2 cellular contexts compared by ENCODE assay signal in the genomic region with DNA sequence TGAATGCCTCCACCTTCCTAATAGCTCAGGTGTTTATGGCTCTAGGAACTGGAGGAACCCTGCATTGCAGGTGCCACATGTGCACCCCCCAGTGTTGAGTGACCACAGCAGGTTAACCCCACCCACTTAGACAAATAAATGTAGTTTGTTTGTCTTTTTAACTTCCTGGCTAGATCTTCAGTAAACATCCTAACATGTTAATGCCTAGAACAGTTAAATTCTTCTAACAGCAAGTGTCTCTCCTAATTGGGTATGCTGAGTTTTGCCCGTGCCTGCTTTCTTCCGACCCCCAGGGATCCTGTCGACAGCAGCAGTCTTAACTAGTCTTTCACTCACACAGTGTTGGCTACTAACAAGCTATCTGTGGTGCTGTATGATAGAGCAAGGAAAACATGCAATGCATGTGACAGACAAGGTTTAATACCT.
TF ChIP-seq lines count a peak whose summit lies in the region.

No MANE protein-coding gene starts in this region.

TF ChIP-seq in A549, 52 proteins besides CTCF, POLR2A, EP300 and RAD21:
- TF ChIP-seq MAFK (IDR thresholded peaks at IDR 0.05; ENCODE audit: partially characterized antibody): no peak
- no peak for TF ChIP-seq SREBF2 (IDR thresholded peaks at IDR 0.05)
- no peak for TF ChIP-seq HOXB13 (CRISPR knock-in tag; IDR thresholded peaks at IDR 0.05; ENCODE audit: low read depth)
- TF ChIP-seq TP53 (CRISPR knock-in tag; IDR thresholded peaks at IDR 0.05): no peak
- TF ChIP-seq SMC3 (IDR thresholded peaks at IDR 0.05): no peak
- TF ChIP-seq BHLHE40 (IDR thresholded peaks at IDR 0.05; ENCODE audit: low read depth, low read length): no peak
- TF ChIP-seq MAZ (IDR thresholded peaks at IDR 0.05; ENCODE audit: borderline replicate concordance, low read depth, low read length): no peak
- no peak for TF ChIP-seq PHF8 (IDR thresholded peaks at IDR 0.05; ENCODE audit: borderline replicate concordance, low read depth)
- no peak for TF ChIP-seq CHD2 (IDR thresholded peaks at IDR 0.05; ENCODE audit: low read length, partially characterized antibody)
- TF ChIP-seq HEYL (CRISPR knock-in tag; IDR thresholded peaks at IDR 0.05): no peak
- TF ChIP-seq ZC3H11A (IDR thresholded peaks at IDR 0.05): no peak
- TF ChIP-seq MYC (IDR thresholded peaks at IDR 0.05; ENCODE audit: borderline replicate concordance, low read length): no peak
- TF ChIP-seq CBX8 (IDR thresholded peaks at IDR 0.05): no peak
- TF ChIP-seq ZSCAN20 (CRISPR knock-in tag; IDR thresholded peaks at IDR 0.05): no peak
- TF ChIP-seq, protein P1, sequence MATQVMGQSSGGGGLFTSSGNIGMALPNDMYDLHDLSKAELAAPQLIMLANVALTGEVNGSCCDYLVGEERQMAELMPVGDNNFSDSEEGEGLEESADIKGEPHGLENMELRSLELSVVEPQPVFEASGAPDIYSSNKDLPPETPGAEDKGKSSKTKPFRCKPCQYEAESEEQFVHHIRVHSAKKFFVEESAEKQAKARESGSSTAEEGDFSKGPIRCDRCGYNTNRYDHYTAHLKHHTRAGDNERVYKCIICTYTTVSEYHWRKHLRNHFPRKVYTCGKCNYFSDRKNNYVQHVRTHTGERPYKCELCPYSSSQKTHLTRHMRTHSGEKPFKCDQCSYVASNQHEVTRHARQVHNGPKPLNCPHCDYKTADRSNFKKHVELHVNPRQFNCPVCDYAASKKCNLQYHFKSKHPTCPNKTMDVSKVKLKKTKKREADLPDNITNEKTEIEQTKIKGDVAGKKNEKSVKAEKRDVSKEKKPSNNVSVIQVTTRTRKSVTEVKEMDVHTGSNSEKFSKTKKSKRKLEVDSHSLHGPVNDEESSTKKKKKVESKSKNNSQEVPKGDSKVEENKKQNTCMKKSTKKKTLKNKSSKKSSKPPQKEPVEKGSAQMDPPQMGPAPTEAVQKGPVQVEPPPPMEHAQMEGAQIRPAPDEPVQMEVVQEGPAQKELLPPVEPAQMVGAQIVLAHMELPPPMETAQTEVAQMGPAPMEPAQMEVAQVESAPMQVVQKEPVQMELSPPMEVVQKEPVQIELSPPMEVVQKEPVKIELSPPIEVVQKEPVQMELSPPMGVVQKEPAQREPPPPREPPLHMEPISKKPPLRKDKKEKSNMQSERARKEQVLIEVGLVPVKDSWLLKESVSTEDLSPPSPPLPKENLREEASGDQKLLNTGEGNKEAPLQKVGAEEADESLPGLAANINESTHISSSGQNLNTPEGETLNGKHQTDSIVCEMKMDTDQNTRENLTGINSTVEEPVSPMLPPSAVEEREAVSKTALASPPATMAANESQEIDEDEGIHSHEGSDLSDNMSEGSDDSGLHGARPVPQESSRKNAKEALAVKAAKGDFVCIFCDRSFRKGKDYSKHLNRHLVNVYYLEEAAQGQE (IDR thresholded peaks at IDR 0.05): no peak
- no peak for TF ChIP-seq RCOR1 (IDR thresholded peaks at IDR 0.05; ENCODE audit: low read depth, low read length)
- TF ChIP-seq RFX5 (IDR thresholded peaks at IDR 0.05): no peak
- no peak for TF ChIP-seq HDAC2 (IDR thresholded peaks at IDR 0.05)
- TF ChIP-seq HOXB5 (CRISPR knock-in tag; IDR thresholded peaks at IDR 0.05): no peak
- TF ChIP-seq ATOH8 (CRISPR knock-in tag; IDR thresholded peaks at IDR 0.05; ENCODE audit: low read depth): no peak

TF ChIP-seq in HepG2, 621 proteins besides CTCF, POLR2A, EP300 and RAD21 (continues in another document):
- 0 out of 2 replicates have a peak, but pooled peaks have one; percentile 13 for TF ChIP-seq ZNF331 (CRISPR knock-in tag; IDR thresholded peaks at IDR 0.05)
- no peak for TF ChIP-seq NR2F6 (IDR thresholded peaks at IDR 0.05)
- 0 out of 2 replicates have a peak, but pooled peaks have one; percentile 14 for TF ChIP-seq NR2F6 (CRISPR knock-in tag; IDR thresholded peaks at IDR 0.05)
- TF ChIP-seq FOXP1 (IDR thresholded peaks at IDR 0.05): no peak
- TF ChIP-seq FOXP1 (CRISPR knock-in tag; IDR thresholded peaks at IDR 0.05): peak; percentile 55; the same call in 1 of the 2 replicates
- TF ChIP-seq, protein P2, sequence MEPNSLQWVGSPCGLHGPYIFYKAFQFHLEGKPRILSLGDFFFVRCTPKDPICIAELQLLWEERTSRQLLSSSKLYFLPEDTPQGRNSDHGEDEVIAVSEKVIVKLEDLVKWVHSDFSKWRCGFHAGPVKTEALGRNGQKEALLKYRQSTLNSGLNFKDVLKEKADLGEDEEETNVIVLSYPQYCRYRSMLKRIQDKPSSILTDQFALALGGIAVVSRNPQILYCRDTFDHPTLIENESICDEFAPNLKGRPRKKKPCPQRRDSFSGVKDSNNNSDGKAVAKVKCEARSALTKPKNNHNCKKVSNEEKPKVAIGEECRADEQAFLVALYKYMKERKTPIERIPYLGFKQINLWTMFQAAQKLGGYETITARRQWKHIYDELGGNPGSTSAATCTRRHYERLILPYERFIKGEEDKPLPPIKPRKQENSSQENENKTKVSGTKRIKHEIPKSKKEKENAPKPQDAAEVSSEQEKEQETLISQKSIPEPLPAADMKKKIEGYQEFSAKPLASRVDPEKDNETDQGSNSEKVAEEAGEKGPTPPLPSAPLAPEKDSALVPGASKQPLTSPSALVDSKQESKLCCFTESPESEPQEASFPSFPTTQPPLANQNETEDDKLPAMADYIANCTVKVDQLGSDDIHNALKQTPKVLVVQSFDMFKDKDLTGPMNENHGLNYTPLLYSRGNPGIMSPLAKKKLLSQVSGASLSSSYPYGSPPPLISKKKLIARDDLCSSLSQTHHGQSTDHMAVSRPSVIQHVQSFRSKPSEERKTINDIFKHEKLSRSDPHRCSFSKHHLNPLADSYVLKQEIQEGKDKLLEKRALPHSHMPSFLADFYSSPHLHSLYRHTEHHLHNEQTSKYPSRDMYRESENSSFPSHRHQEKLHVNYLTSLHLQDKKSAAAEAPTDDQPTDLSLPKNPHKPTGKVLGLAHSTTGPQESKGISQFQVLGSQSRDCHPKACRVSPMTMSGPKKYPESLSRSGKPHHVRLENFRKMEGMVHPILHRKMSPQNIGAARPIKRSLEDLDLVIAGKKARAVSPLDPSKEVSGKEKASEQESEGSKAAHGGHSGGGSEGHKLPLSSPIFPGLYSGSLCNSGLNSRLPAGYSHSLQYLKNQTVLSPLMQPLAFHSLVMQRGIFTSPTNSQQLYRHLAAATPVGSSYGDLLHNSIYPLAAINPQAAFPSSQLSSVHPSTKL (CRISPR knock-in tag; IDR thresholded peaks at IDR 0.05): peak; percentile 61
- peak; percentile 89 for TF ChIP-seq ZNF740 (CRISPR knock-in tag; IDR thresholded peaks at IDR 0.05)
- no peak for TF ChIP-seq GABPA (IDR thresholded peaks at IDR 0.05; ENCODE audit: low read depth, low read length)
- TF ChIP-seq GABPA (CRISPR knock-in tag; IDR thresholded peaks at IDR 0.05; ENCODE audit: low read depth): 0 out of 2 replicates have a peak, but pooled peaks have one; percentile 39
- TF ChIP-seq MLX (CRISPR knock-in tag; IDR thresholded peaks at IDR 0.05): no peak
- peak; percentile 19; the same call in 1 of the 2 replicates for TF ChIP-seq ZBTB25 (CRISPR knock-in tag; IDR thresholded peaks at IDR 0.05)
- TF ChIP-seq NCOA2 (CRISPR knock-in tag; IDR thresholded peaks at IDR 0.05): peak; percentile 22; the same call in 1 of the 2 replicates
- peak; percentile 54; the same call in 1 of the 2 replicates for TF ChIP-seq RARA (CRISPR knock-in tag; IDR thresholded peaks at IDR 0.05)
- peak; percentile 12; the same call in 1 of the 2 replicates for TF ChIP-seq TBX2 (CRISPR knock-in tag; IDR thresholded peaks at IDR 0.05; ENCODE audit: borderline replicate concordance)
- TF ChIP-seq PATZ1 (CRISPR knock-in tag; IDR thresholded peaks at IDR 0.05): 0 out of 2 replicates have a peak, but pooled peaks have one; percentile 35
- TF ChIP-seq SAP130 (CRISPR knock-in tag; IDR thresholded peaks at IDR 0.05; ENCODE audit: low read depth): peak; percentile 47
- 0 out of 2 replicates have a peak, but pooled peaks have one; percentile 13 for TF ChIP-seq SP5 (CRISPR knock-in tag; IDR thresholded peaks at IDR 0.05; ENCODE audit: borderline replicate concordance, low read depth)
- peak; percentile 74 for TF ChIP-seq ZNF781 (CRISPR knock-in tag; IDR thresholded peaks at IDR 0.05; ENCODE audit: borderline replicate concordance, not compliant biosample characterization)
- TF ChIP-seq, protein P3, sequence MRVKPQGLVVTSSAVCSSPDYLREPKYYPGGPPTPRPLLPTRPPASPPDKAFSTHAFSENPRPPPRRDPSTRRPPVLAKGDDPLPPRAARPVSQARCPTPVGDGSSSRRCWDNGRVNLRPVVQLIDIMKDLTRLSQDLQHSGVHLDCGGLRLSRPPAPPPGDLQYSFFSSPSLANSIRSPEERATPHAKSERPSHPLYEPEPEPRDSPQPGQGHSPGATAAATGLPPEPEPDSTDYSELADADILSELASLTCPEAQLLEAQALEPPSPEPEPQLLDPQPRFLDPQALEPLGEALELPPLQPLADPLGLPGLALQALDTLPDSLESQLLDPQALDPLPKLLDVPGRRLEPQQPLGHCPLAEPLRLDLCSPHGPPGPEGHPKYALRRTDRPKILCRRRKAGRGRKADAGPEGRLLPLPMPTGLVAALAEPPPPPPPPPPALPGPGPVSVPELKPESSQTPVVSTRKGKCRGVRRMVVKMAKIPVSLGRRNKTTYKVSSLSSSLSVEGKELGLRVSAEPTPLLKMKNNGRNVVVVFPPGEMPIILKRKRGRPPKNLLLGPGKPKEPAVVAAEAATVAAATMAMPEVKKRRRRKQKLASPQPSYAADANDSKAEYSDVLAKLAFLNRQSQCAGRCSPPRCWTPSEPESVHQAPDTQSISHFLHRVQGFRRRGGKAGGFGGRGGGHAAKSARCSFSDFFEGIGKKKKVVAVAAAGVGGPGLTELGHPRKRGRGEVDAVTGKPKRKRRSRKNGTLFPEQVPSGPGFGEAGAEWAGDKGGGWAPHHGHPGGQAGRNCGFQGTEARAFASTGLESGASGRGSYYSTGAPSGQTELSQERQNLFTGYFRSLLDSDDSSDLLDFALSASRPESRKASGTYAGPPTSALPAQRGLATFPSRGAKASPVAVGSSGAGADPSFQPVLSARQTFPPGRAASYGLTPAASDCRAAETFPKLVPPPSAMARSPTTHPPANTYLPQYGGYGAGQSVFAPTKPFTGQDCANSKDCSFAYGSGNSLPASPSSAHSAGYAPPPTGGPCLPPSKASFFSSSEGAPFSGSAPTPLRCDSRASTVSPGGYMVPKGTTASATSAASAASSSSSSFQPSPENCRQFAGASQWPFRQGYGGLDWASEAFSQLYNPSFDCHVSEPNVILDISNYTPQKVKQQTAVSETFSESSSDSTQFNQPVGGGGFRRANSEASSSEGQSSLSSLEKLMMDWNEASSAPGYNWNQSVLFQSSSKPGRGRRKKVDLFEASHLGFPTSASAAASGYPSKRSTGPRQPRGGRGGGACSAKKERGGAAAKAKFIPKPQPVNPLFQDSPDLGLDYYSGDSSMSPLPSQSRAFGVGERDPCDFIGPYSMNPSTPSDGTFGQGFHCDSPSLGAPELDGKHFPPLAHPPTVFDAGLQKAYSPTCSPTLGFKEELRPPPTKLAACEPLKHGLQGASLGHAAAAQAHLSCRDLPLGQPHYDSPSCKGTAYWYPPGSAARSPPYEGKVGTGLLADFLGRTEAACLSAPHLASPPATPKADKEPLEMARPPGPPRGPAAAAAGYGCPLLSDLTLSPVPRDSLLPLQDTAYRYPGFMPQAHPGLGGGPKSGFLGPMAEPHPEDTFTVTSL (CRISPR knock-in tag; IDR thresholded peaks at IDR 0.05; ENCODE audit: borderline replicate concordance): peak; percentile 53; the same call in 1 of the 2 replicates
- peak; percentile 54; the same call in 1 of the 2 replicates for TF ChIP-seq PITX1 (CRISPR knock-in tag; IDR thresholded peaks at IDR 0.05)
- TF ChIP-seq, protein P4, sequence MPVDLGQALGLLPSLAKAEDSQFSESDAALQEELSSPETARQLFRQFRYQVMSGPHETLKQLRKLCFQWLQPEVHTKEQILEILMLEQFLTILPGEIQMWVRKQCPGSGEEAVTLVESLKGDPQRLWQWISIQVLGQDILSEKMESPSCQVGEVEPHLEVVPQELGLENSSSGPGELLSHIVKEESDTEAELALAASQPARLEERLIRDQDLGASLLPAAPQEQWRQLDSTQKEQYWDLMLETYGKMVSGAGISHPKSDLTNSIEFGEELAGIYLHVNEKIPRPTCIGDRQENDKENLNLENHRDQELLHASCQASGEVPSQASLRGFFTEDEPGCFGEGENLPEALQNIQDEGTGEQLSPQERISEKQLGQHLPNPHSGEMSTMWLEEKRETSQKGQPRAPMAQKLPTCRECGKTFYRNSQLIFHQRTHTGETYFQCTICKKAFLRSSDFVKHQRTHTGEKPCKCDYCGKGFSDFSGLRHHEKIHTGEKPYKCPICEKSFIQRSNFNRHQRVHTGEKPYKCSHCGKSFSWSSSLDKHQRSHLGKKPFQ (CRISPR knock-in tag; IDR thresholded peaks at IDR 0.05; ENCODE audit: insufficient replicate concordance): peak; percentile 31
- no peak for TF ChIP-seq PAX8 (CRISPR knock-in tag; IDR thresholded peaks at IDR 0.05; ENCODE audit: borderline replicate concordance)
